In the genomic region with DNA sequence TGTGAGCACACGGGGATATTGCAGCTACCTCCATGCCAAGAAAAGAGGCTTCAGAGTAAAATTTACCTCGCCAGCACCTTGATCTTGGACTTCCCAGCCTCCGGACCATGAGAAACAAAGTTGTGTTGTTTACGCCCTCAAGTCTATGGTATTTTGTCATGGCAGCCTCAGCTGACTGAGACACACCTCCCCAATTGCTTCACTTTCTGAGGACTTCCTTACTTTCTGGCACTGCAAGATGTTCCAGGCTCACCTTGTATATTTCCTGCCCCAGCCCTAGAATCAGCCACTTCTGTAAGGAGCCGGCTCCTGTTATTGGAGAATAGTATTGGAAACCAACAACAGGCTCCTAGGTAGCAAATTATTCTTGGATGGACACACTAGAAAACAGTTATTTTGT, we compare ENCODE assay signal across 16 cellular contexts.
"Had no signal": no experiment of that assay in that cellular context is flagged by ENCODE, and none has a peak within 500 bp of the region (broad histone marks: within the 10 kb centered on the region; RNA-seq: fewer than 3 reads in every experiment).

No MANE protein-coding gene starts in this region.

- H3K9me3 ChIP-seq: esophagus squamous epithelium, gastroesophageal sphincter, thyroid gland, upper lobe of left lung, vagina had no signal

- H3K27ac ChIP-seq: esophagus squamous epithelium, gastroesophageal sphincter, thyroid gland, upper lobe of left lung, vagina had no signal

- H3K4me3 ChIP-seq: esophagus squamous epithelium, gastroesophageal sphincter, thyroid gland, upper lobe of left lung, vagina had no signal

- H3K36me3 ChIP-seq: esophagus squamous epithelium, gastroesophageal sphincter, thyroid gland, upper lobe of left lung, vagina had no signal

- DNase-seq: effector memory CD8-positive, alpha-beta T cell; esophagus squamous epithelium; foreskin fibroblast; glutamatergic neuron; immature natural killer cell; kidney; left cardiac atrium; mesendoderm; natural killer cell; posterior cingulate gyrus; stimulated activated CD4-positive, alpha-beta T cell treated with anti-CD3 and anti-CD28 coated beads, Interleukin-12 subunit alpha, Interleukin-12 subunit beta, amount 100 ng/mL, for 4 hours; stimulated activated naive CD4-positive, alpha-beta T cell; thyroid gland; upper lobe of left lung had no signal

- H3K27me3 ChIP-seq: esophagus squamous epithelium, gastroesophageal sphincter, thyroid gland, upper lobe of left lung, vagina had no signal

- H3K4me1 ChIP-seq: gastroesophageal sphincter, thyroid gland, upper lobe of left lung had no signal
